ENCODE assay signal across 18 cellular contexts in the genomic region with DNA sequence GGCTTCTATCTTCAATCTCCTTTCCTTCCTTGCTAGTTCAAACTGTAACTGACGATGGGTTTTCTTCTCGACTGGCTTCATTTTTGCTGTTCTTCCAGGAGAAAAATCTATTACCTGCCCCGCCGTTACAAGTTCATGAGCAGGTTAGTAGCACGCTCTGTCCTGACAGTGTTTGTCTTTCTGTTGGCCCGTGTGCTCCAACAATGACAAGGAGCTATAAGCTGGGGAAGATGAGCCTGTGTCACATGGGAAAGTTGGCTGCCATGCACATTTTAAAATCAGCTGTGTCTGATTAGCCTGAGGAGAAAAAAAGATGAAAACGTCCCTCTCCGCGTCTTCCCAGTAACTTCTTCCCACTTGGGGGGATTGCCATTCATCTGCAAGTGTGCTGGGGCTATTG.
DNase-seq lines count a peak whose midpoint lies in the region; ATAC-seq and TF ChIP-seq lines count a peak whose summit lies in the region.
"Had no signal": no experiment of that assay in that cellular context is flagged by ENCODE, and none has a peak within 500 bp of the region (broad histone marks: within the 10 kb centered on the region; RNA-seq: fewer than 3 reads in every experiment).

No MANE protein-coding gene starts in this region.

- DNase-seq in NCI-H2029 (lab: John Stamatoyannopoulos, UW) = peak; percentile 4
- DNase-seq in NCI-H2029 treated with DMSO at 0.1 percent for 48 hours (lab: John Stamatoyannopoulos, UW) = no peak
- no peak for DNase-seq in left lobe of liver (ENCODE audit: low spot score)
- DNase-seq in AG20443 (ENCODE audit: low spot score) = no peak
- DNase-seq in superior temporal gyrus (ENCODE audit: extremely low spot score) = no peak
- DNase-seq: ACHN; C1 segment of cervical spinal cord; Calu3; CD4-positive, alpha-beta memory T cell; COR-L47; DMS153; DND-41; GM23248; HFFc6 had no signal

- ATAC-seq in left lobe of liver = peak; percentile 87
- no peak for ATAC-seq in HG02870 (IDR thresholded peaks at IDR 0.05; ENCODE audit: unreplicated experiment)
- no peak for ATAC-seq in HG03135 (IDR thresholded peaks at IDR 0.05; ENCODE audit: unreplicated experiment)

- TF ChIP-seq CTCF in VCaP (conservative IDR thresholded peaks at IDR 0.05) = no peak

- H3K27ac ChIP-seq in VCaP = peak overlapping the region; percentile 87
- H3K27ac ChIP-seq: 22Rv1, GM23248 had no signal
